In the genomic region with DNA sequence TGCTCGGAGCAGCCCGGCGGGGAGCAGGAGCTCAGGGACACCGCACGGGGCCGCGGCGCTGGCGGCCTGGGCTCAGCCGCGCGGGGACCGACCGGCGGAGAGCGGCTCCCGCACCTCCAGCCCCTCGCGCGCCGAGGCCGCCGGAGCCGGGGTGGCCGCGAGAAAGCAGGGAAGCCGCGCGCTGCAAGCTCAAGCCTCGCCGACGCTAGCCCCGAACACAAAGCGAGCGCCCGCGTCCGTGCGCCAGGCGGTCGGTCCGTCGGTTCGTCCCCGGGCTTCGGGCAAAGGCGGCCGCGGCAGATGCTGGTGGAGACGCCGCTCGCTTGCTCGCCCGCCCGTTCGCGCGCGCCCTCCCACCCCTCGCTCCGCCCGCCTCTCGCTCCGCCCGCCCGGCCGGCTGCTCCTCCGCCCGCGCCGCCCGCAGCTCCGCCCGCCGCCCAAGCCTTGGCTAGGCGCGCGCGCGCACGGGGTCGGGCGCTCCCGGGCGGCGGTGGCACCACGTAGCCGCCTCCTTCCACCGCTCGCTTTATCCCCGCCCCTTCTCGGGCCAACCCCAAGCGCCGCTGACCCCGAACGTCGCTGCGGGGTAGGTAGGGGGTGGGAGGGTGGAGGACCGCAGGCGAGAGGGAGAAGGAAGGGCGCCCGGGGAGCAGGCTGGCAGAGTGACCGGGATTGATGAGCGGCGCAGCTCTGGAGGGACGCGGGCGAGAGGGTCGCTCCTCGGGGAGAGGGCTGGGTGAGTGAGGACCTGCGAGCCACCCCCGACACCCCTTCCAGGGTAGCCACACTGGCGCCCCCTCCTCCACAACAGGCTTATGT, we compare ENCODE assay signal across 1 cellular context.
TF ChIP-seq lines count a peak whose summit lies in the region.

A gene (minus strand): TSS at position 325 of the 819 bp plus-strand sequence.

TF ChIP-seq in SK-N-SH, 30 proteins besides CTCF, POLR2A, EP300 and RAD21 (continued from another document):
- TF ChIP-seq, protein P1, sequence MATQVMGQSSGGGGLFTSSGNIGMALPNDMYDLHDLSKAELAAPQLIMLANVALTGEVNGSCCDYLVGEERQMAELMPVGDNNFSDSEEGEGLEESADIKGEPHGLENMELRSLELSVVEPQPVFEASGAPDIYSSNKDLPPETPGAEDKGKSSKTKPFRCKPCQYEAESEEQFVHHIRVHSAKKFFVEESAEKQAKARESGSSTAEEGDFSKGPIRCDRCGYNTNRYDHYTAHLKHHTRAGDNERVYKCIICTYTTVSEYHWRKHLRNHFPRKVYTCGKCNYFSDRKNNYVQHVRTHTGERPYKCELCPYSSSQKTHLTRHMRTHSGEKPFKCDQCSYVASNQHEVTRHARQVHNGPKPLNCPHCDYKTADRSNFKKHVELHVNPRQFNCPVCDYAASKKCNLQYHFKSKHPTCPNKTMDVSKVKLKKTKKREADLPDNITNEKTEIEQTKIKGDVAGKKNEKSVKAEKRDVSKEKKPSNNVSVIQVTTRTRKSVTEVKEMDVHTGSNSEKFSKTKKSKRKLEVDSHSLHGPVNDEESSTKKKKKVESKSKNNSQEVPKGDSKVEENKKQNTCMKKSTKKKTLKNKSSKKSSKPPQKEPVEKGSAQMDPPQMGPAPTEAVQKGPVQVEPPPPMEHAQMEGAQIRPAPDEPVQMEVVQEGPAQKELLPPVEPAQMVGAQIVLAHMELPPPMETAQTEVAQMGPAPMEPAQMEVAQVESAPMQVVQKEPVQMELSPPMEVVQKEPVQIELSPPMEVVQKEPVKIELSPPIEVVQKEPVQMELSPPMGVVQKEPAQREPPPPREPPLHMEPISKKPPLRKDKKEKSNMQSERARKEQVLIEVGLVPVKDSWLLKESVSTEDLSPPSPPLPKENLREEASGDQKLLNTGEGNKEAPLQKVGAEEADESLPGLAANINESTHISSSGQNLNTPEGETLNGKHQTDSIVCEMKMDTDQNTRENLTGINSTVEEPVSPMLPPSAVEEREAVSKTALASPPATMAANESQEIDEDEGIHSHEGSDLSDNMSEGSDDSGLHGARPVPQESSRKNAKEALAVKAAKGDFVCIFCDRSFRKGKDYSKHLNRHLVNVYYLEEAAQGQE (IDR thresholded peaks at IDR 0.05; ENCODE audit: low read depth, low read length), result no peak
- no peak for TF ChIP-seq YY1 (IDR thresholded peaks at IDR 0.05; ENCODE audit: low read depth)
- TF ChIP-seq POLR2AphosphoS5 (IDR thresholded peaks at IDR 0.05; ENCODE audit: low read depth, low read length), result peak; percentile 65
- TF ChIP-seq TCF12 (IDR thresholded peaks at IDR 0.05), result no peak
- TF ChIP-seq GABPA (IDR thresholded peaks at IDR 0.05; ENCODE audit: low read depth), result no peak
- no peak for TF ChIP-seq MEF2A (IDR thresholded peaks at IDR 0.05; ENCODE audit: borderline replicate concordance, low read depth)
- no peak for TF ChIP-seq FOSL2 (IDR thresholded peaks at IDR 0.05; ENCODE audit: borderline replicate concordance, low read depth)
- TF ChIP-seq, protein P2, sequence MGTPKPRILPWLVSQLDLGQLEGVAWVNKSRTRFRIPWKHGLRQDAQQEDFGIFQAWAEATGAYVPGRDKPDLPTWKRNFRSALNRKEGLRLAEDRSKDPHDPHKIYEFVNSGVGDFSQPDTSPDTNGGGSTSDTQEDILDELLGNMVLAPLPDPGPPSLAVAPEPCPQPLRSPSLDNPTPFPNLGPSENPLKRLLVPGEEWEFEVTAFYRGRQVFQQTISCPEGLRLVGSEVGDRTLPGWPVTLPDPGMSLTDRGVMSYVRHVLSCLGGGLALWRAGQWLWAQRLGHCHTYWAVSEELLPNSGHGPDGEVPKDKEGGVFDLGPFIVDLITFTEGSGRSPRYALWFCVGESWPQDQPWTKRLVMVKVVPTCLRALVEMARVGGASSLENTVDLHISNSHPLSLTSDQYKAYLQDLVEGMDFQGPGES (IDR thresholded peaks at IDR 0.05; ENCODE audit: low read depth, low read length), result no peak
- TF ChIP-seq JUND (IDR thresholded peaks at IDR 0.05), result no peak
- peak; percentile 27 for TF ChIP-seq TAF1 (IDR thresholded peaks at IDR 0.05; ENCODE audit: borderline replicate concordance, low read depth, low read length)
- 0 out of 2 replicates have a peak, but pooled peaks have one; percentile 14 for TF ChIP-seq RFX5 (IDR thresholded peaks at IDR 0.05; ENCODE audit: low read length)
- TF ChIP-seq TEAD4 (IDR thresholded peaks at IDR 0.05; ENCODE audit: borderline replicate concordance, insufficient read depth), result no peak
- TF ChIP-seq MXI1 (IDR thresholded peaks at IDR 0.05; ENCODE audit: low read depth, low read length), result no peak; the same call in 1 of the 2 replicates
- TF ChIP-seq ELF1 (IDR thresholded peaks at IDR 0.05), result no peak
- TF ChIP-seq RXRA (IDR thresholded peaks at IDR 0.05; ENCODE audit: borderline replicate concordance, low read depth), result no peak
- no peak for TF ChIP-seq SIN3A (IDR thresholded peaks at IDR 0.05; ENCODE audit: borderline replicate concordance, low read depth, low read length)
- peak; percentile 27 for TF ChIP-seq CHD2 (IDR thresholded peaks at IDR 0.05; ENCODE audit: low read length, partially characterized antibody)
- TF ChIP-seq, protein P3, sequence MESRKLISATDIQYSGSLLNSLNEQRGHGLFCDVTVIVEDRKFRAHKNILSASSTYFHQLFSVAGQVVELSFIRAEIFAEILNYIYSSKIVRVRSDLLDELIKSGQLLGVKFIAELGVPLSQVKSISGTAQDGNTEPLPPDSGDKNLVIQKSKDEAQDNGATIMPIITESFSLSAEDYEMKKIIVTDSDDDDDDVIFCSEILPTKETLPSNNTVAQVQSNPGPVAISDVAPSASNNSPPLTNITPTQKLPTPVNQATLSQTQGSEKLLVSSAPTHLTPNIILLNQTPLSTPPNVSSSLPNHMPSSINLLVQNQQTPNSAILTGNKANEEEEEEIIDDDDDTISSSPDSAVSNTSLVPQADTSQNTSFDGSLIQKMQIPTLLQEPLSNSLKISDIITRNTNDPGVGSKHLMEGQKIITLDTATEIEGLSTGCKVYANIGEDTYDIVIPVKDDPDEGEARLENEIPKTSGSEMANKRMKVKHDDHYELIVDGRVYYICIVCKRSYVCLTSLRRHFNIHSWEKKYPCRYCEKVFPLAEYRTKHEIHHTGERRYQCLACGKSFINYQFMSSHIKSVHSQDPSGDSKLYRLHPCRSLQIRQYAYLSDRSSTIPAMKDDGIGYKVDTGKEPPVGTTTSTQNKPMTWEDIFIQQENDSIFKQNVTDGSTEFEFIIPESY (IDR thresholded peaks at IDR 0.05; ENCODE audit: borderline replicate concordance, low read depth), result no peak
- TF ChIP-seq, protein P4, sequence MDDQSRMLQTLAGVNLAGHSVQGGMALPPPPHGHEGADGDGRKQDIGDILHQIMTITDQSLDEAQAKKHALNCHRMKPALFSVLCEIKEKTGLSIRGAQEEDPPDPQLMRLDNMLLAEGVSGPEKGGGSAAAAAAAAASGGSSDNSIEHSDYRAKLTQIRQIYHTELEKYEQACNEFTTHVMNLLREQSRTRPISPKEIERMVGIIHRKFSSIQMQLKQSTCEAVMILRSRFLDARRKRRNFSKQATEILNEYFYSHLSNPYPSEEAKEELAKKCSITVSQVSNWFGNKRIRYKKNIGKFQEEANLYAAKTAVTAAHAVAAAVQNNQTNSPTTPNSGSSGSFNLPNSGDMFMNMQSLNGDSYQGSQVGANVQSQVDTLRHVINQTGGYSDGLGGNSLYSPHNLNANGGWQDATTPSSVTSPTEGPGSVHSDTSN (IDR thresholded peaks at IDR 0.05), result no peak
- no peak for TF ChIP-seq NFIC (IDR thresholded peaks at IDR 0.05; ENCODE audit: borderline replicate concordance)
